11 cellular contexts compared by ENCODE assay signal in genomic region chr22:32413715-32414114, GRCh38. TPM values are rescaled to one million over a fixed set of nuclear protein-coding genes. Genes with fewer than 3 reads are reported as not detected.
A peak's percentile ranks its signal among the peaks of the same experiment; 100 is the strongest.
DNase-seq lines count a peak whose midpoint lies in the region; ATAC-seq, FAIRE-seq and TF ChIP-seq lines count a peak whose summit lies in the region.
"Had no signal": no experiment of that assay in that cellular context is flagged by ENCODE, and none has a peak within 500 bp of the region (broad histone marks: within the 10 kb centered on the region; RNA-seq: fewer than 3 reads in every experiment).

No MANE protein-coding gene starts in this region.

- WGBS in IMR-90 (ENCODE audit: extremely low coverage in 2 of 2, insufficient read length in 1 of 2), 2 experiments, result 100% methylated on average over 1 of the region's 2 CpGs; no CpG with 5 or more reads in 1 of the 2 experiments
- 75% methylated on average over 2 of the region's 2 CpGs for whole genome bisulfite sequencing in GM12878 (ENCODE audit: insufficient coverage, insufficient replicate concordance, low lambda C conversion rate, missing lambda C conversion rate)
- WGBS in mesenchymal stem cell, result 81% methylated on average over 2 of the region's 2 CpGs

- peaks cover 27% of the 10 kb centered on the region for H3K79me2 ChIP-seq in GM12878 (ENCODE audit: control insufficient read depth, insufficient read depth, low read length)

- H2BK20ac ChIP-seq in IMR-90 (ENCODE audit: low read depth, low read length), result no peak overlapping the region

- H3K27me3 ChIP-seq in IMR-90 (ENCODE audit: control insufficient read depth, insufficient read depth, low read length) (peaks cover 6% of the 10 kb centered on the region), GM12878 (replicated peaks in 1 of 2; ENCODE audit: control insufficient read depth in 2 of 2, insufficient read depth in 2 of 2, low read length in 1 of 2) (no peaks in the 10 kb centered on the region), mesenchymal stem cell (ENCODE audit: control insufficient read depth in 1 of 2, insufficient read depth in 1 of 2, low read length in 2 of 2) (peaks cover 16 to 32% of the 10 kb centered on the region in 2 experiments)

- H3K9me3 ChIP-seq in IMR-90 (ENCODE audit: control insufficient read depth, insufficient read depth, low read length), result no peaks in the 10 kb centered on the region
- no peaks in the 10 kb centered on the region; the same call in 2 of the 3 replicates for H3K9me3 ChIP-seq in GM12878 (replicated peaks; ENCODE audit: control insufficient read depth, insufficient read depth, low read length)
- H3K9me3 ChIP-seq in mesenchymal stem cell (ENCODE audit: control insufficient read depth, low read length), result no peaks in the 10 kb centered on the region
- H3K9me3 ChIP-seq: MG63, thoracic aorta had no signal

- peaks cover 13 to 39% (median 36%) of the 10 kb centered on the region in 4 donors for H3K4me1 Mint-ChIP-seq in naive thymus-derived CD8-positive, alpha-beta T cell

- no peak overlapping the region for H4K8ac ChIP-seq in IMR-90 (ENCODE audit: low read depth in 2 of 2, low read length in 2 of 2)
- H4K8ac ChIP-seq in mesenchymal stem cell (ENCODE audit: low read length), result no peak overlapping the region

- no peak overlapping the region for H3K4me2 ChIP-seq in IMR-90 (ENCODE audit: low read depth, low read length)
- no peak overlapping the region for H3K4me2 ChIP-seq in GM12878 (ENCODE audit: control insufficient read depth, insufficient read depth)
- H3K4me2 ChIP-seq in mesenchymal stem cell (ENCODE audit: low read length, poor library complexity, severe bottlenecking), result no peak overlapping the region

- TF ChIP-seq CTCF in IMR-90 (conservative IDR thresholded peaks at IDR 0.05; ENCODE audit: low read depth, low read length), result peak; percentile 57
- peak; percentile 31 to 41 (median 39); a peak in 4 of 6 replicates for TF ChIP-seq CTCF in GM12878 (IDR thresholded peaks at IDR 0.05 in 2 of 3, conservative IDR thresholded peaks at IDR 0.05 in 1 of 3; ENCODE audit: control insufficient read depth in 2 of 3, extremely low read depth in 1 of 3, insufficient read depth in 1 of 3, low read depth in 3 of 3, low read length in 3 of 3)

- intact Hi-C loops in IMR-90 (cut with micrococcal nuclease), result loop anchor here (2.0 to 10.0 kb wide), 3 partner anchors 391 to 587 kb away; partner anchors contain the start of gene TIMP3
- intact Hi-C loops in GM12878 (cut with micrococcal nuclease; ENCODE audit: unreplicated experiment), result loop anchor here (2.0 kb wide), 1 partner anchor 61 kb away; the partner anchor contains the start of gene FBXO7

- H4K5ac ChIP-seq in IMR-90 (ENCODE audit: low read depth, low read length), result no peak overlapping the region

- TF ChIP-seq EP300 in GM12878 (IDR thresholded peaks at IDR 0.05; ENCODE audit: borderline replicate concordance in 1 of 2, control insufficient read depth in 1 of 2, low read depth in 2 of 2, low read length in 2 of 2), result no peak

- H3K23ac ChIP-seq in IMR-90 (ENCODE audit: low read depth, low read length) (no peak overlapping the region), mesenchymal stem cell (ENCODE audit: low read length in 2 of 2) (no peak overlapping the region)

- H3K4ac ChIP-seq in IMR-90 (ENCODE audit: low read depth, low read length) (no peak overlapping the region), mesenchymal stem cell (ENCODE audit: low read depth in 1 of 2, low read length in 2 of 2) (no peak overlapping the region)

- BruUV-seq in IMR-90 (replicated peaks; lab: Mats Ljungman, UMichigan), result no TSS peak
- no TSS peak for BruUV-seq in GM12878 (replicated peaks; lab: Mats Ljungman, UMichigan)

- peaks cover 0 to 9% (median 2%) of the 10 kb centered on the region in 3 donors for H3K36me3 Mint-ChIP-seq in naive thymus-derived CD8-positive, alpha-beta T cell

- 0 out of 2 replicates have a peak, but pooled peaks cover 3% of the 10 kb centered on the region for H3K9me1 ChIP-seq in IMR-90 (ENCODE audit: insufficient read depth, low read length)

- no peak overlapping the region for H2AK5ac ChIP-seq in IMR-90 (ENCODE audit: low read depth, low read length)
- no peak overlapping the region for H2AK5ac ChIP-seq in mesenchymal stem cell (ENCODE audit: low read length, severe bottlenecking)

- H3K56ac ChIP-seq in IMR-90 (ENCODE audit: extremely low read depth, insufficient read depth, low read length), result no peak overlapping the region

- H3K18ac ChIP-seq in IMR-90 (ENCODE audit: low read depth, low read length) (no peak overlapping the region), mesenchymal stem cell (ENCODE audit: low read depth in 1 of 2, low read length in 2 of 2) (no peak overlapping the region)

- DNase-seq in EL, result peak; percentile 21
- DNase-seq in IMR-90, result peak; percentile 42
- DNase-seq in GM12878 (ENCODE audit: low read depth, low spot score), result no peak
- peak; percentile 47 for DNase-seq in mesenchymal stem cell
- DNase-seq in naive thymus-derived CD8-positive, alpha-beta T cell, result no peak
- no peak for DNase-seq in NCI-H1417 treated with DMSO at 0.1 percent for 48 hours (lab: John Stamatoyannopoulos, UW)
- DNase-seq: activated CD8-positive, alpha-beta memory T cell treated with anti-CD3 and anti-CD28 coated beads for 24 hours; MG63 had no signal

- H4K20me1 ChIP-seq in IMR-90 (ENCODE audit: insufficient read depth, low read length) (peaks cover 10% of the 10 kb centered on the region; the same call in 1 of the 2 replicates), GM12878 (ENCODE audit: control insufficient read depth, insufficient read depth) (no peaks in the 10 kb centered on the region)

- peaks cover 2% of the 10 kb centered on the region; the same call in 1 of the 2 replicates for H3K4me1 ChIP-seq in IMR-90 (ENCODE audit: control insufficient read depth, insufficient read depth, low read length)
- H3K4me1 ChIP-seq in GM12878 (ENCODE audit: control insufficient read depth, insufficient read depth, low read length), result peaks cover 8% of the 10 kb centered on the region
- peaks cover 3% of the 10 kb centered on the region for H3K4me1 ChIP-seq in mesenchymal stem cell (ENCODE audit: control insufficient read depth, insufficient read depth, low read depth, low read length)

- no peak for FAIRE-seq in GM12878 (lab: Jason Lieb, UNC)

- dilution Hi-C loops in IMR-90 (cut with HindIII; ENCODE audit: low sequenced_read_pairs, unreplicated experiment), result no loop called here

- TF ChIP-seq RAD21 in IMR-90 (IDR thresholded peaks at IDR 0.05; ENCODE audit: low read length) (peak; percentile 43), GM12878 (IDR thresholded peaks at IDR 0.05; ENCODE audit: insufficient read depth, low read depth, low read length) (peak; percentile 27; the same call in 1 of the 2 replicates)

- POLR2A ChIA-PET in IMR-90 (lab: Charles Lee; ENCODE audit: unreplicated experiment) (no interaction called here), GM12878 (lab: Charles Lee) (no interaction called here)
- POLR2A ChIA-PET in naive thymus-derived CD8-positive, alpha-beta T cell (lab: Charles Lee), result interaction anchor here (3.2 kb wide), 1 partner anchor 61 kb away, joined by 20 read pairs; the partner anchor contains the start of gene FBXO7

- no peak overlapping the region for H2AK9ac ChIP-seq in IMR-90 (replicated peaks; ENCODE audit: low read depth, low read length, poor library complexity)

- ATAC-seq in IMR-90 (ENCODE audit: low read depth) (no peak), GM12878 (peak; percentile 27; the same call in 2 of the 3 replicates), GM18502 (IDR thresholded peaks at IDR 0.05; ENCODE audit: poor library complexity, unreplicated experiment) (no peak), GM19452 (IDR thresholded peaks at IDR 0.05; ENCODE audit: unreplicated experiment) (no peak)
- ATAC-seq in naive thymus-derived CD8-positive, alpha-beta T cell, result no peak

- H3K27ac ChIP-seq in IMR-90 (ENCODE audit: insufficient read depth, low read length) (no peak overlapping the region), GM12878 (ENCODE audit: control insufficient read depth, insufficient read depth) (no peak overlapping the region), mesenchymal stem cell (ENCODE audit: low read length, poor library complexity, severe bottlenecking) (no peak overlapping the region)
- H3K27ac ChIP-seq: thoracic aorta had no signal

- H4K91ac ChIP-seq in IMR-90 (ENCODE audit: insufficient read depth, low read depth, low read length) (no peak overlapping the region), mesenchymal stem cell (ENCODE audit: low read length) (no peak overlapping the region)

- RAD21 ChIA-PET in GM12878 (lab: Charles Lee; ENCODE audit: unreplicated experiment), result no interaction called here

- H3K9ac ChIP-seq in IMR-90 (ENCODE audit: low read depth, low read length) (no peak overlapping the region), GM12878 (ENCODE audit: control insufficient read depth, insufficient read depth, low read length) (no peak overlapping the region), mesenchymal stem cell (ENCODE audit: low read length) (no peak overlapping the region)

- H2BK5ac ChIP-seq in IMR-90 (ENCODE audit: low read depth, low read length, poor library complexity, severe bottlenecking) (no peak overlapping the region), mesenchymal stem cell (ENCODE audit: low read depth, low read length, poor library complexity, severe bottlenecking) (no peak overlapping the region)

- no peaks in the 10 kb centered on the region for H3K9me3 Mint-ChIP-seq in naive thymus-derived CD8-positive, alpha-beta T cell

- H3K14ac ChIP-seq in IMR-90 (replicated peaks; ENCODE audit: low read depth, low read length) (no peak overlapping the region), mesenchymal stem cell (ENCODE audit: low read length in 2 of 2) (no peak overlapping the region)

- TF ChIP-seq POLR2A in IMR-90 (IDR thresholded peaks at IDR 0.05; ENCODE audit: low read depth, low read length), result no peak
- no peak for TF ChIP-seq POLR2A in GM12878 (IDR thresholded peaks at IDR 0.05; ENCODE audit: low read depth, low read length)

- peaks cover 0 to 14% (median 8%) of the 10 kb centered on the region in 5 donors for H3K27me3 Mint-ChIP-seq in naive thymus-derived CD8-positive, alpha-beta T cell

- no peak overlapping the region for H2BK15ac ChIP-seq in IMR-90 (ENCODE audit: low read depth, low read length)
- no peak overlapping the region for H2BK15ac ChIP-seq in mesenchymal stem cell (ENCODE audit: low read depth, poor library complexity, severe bottlenecking)

- H3K79me1 ChIP-seq in IMR-90 (ENCODE audit: low read depth in 1 of 2, low read length in 2 of 2), result peaks cover 10 to 22% of the 10 kb centered on the region in 2 experiments
- no peaks in the 10 kb centered on the region for H3K79me1 ChIP-seq in mesenchymal stem cell (replicated peaks; ENCODE audit: low read length, poor library complexity, severe bottlenecking)

- SMC1A ChIA-PET in GM12878 (lab: Charles Lee; ENCODE audit: uncharacterized antibody, unreplicated experiment), result interaction anchor here (3.1 kb wide), 1 partner anchor 61 kb away, joined by 28 read pairs; the partner anchor contains the start of gene FBXO7

- H2BK12ac ChIP-seq in mesenchymal stem cell (ENCODE audit: low read length in 2 of 2), result no peak overlapping the region

- H3K4me3 ChIP-seq in IMR-90 (ENCODE audit: insufficient read depth, low read depth, low read length) (no peak overlapping the region), GM12878 (no peak overlapping the region), mesenchymal stem cell (ENCODE audit: insufficient read depth in 1 of 2, low read depth in 1 of 2, low read length in 2 of 2) (no peak overlapping the region)
- H3K4me3 ChIP-seq: MG63, thoracic aorta had no signal

- H3K4me3 Mint-ChIP-seq in naive thymus-derived CD8-positive, alpha-beta T cell, result no peak overlapping the region

- H3K36me3 ChIP-seq in IMR-90 (ENCODE audit: control insufficient read depth, insufficient read depth, low read length) (peaks cover under 1% of the 10 kb centered on the region; the same call in 1 of the 2 replicates), GM12878 (ENCODE audit: control insufficient read depth in 2 of 2, insufficient read depth in 2 of 2, low read length in 1 of 2) (no peaks in the 10 kb centered on the region), mesenchymal stem cell (ENCODE audit: control insufficient read depth in 1 of 2, insufficient read depth in 2 of 2, low read depth in 1 of 2, low read length in 2 of 2) (peaks cover 0 to 3% of the 10 kb centered on the region in 2 experiments)
- H3K36me3 ChIP-seq: thoracic aorta had no signal

- peak overlapping the region in 1 of 10 donors; percentile 59 for H3K27ac Mint-ChIP-seq in naive thymus-derived CD8-positive, alpha-beta T cell

- CTCF ChIA-PET in IMR-90 (lab: Yijun Ruan, JAX) (no interaction called here), GM12878 (lab: Yijun Ruan, JAX) (interaction anchor here (3.8 kb wide), 1 partner anchor 61 kb away, joined by 39 read pairs; the partner anchor contains the start of gene FBXO7)

- H2BK120ac ChIP-seq in IMR-90 (ENCODE audit: low read depth, low read length) (no peak overlapping the region), mesenchymal stem cell (ENCODE audit: low read depth, low read length) (no peak overlapping the region)

- no peak overlapping the region for H2AFZ ChIP-seq in IMR-90 (replicated peaks; ENCODE audit: low read length, poor library complexity)
- peak overlapping the region; percentile 12; the same call in 1 of the 2 replicates for H2AFZ ChIP-seq in GM12878 (ENCODE audit: control insufficient read depth, low read depth, low read length)
- H2AFZ ChIP-seq in mesenchymal stem cell (ENCODE audit: low read depth, low read length), result no peak overlapping the region

- in situ Hi-C loops in IMR-90 (cut with MboI; ENCODE audit: low sequenced_read_pairs), result loop anchor here (5.0 kb wide), 1 partner anchor 59 kb away; the partner anchor contains the start of gene FBXO7
- in situ Hi-C loops in GM12878 (cut with MboI), result no loop called here

RNA-seq across cellular contexts. Expression of gene RTCB, which starts 1.7 kb away (rescaled TPM):
- total RNA-seq in IMR-90 (2012; rRNA removed) (213 and 240 TPM in 2 replicates), GM12878 (2014; rRNA removed) (88.4 and 98.7 TPM in 2 replicates), GM12878 (2014; rRNA removed; fragmentation: Illumina TruSeq; extraction: Trizol) (102 and 104 TPM in 2 replicates), GM12878 (2021) (84.4 and 89.9 TPM in 2 replicates)
- polyA plus RNA-seq in IMR-90 (2012; rRNA removed) (110 and 115 TPM in 2 replicates), GM12878 (2011; rRNA removed) (192 and 197 TPM in 2 replicates), GM12878 (2014; fragmentation: Illumina TruSeq; extraction: Trizol) (102 and 116 TPM in 2 replicates), GM12878 (2014; fragmentation: Nextera tagmentation; extraction: Ambion mirVana) (100 to 1,000 TPM; 108 to 203 TPM), GM12878 (2014; rRNA removed) (85.3 and 92.2 TPM in 2 replicates), GM12878 (2016; fragmentation: Nextera tagmentation; extraction: Ambion mirVana) (100 to 1,000 TPM; 142 to 145 TPM)
- 38.5 and 83.1 TPM in 2 replicates for polyA plus RNA-seq in IMR-90 (2012; cell fraction: cytosol; rRNA removed)
- 20.7 and 79.5 TPM in 2 replicates for polyA plus RNA-seq in IMR-90 (2012; cell fraction: nucleus; rRNA removed; ENCODE audit: low replicate concordance)
- 100 and 115 TPM in 2 replicates for total RNA-seq in GM12878 (2013; cell fraction: nucleolus; rRNA removed)
- polyA plus RNA-seq in GM12878 (2011; ENCODE audit: low read depth), result 49.0 TPM
- 132 and 139 TPM in 2 replicates for polyA plus RNA-seq in GM12878 (2011; cell fraction: cytosol; rRNA removed)
- 87.9 and 118 TPM in 2 replicates for polyA plus RNA-seq in GM12878 (2011; cell fraction: nucleus; rRNA removed)
- polyA plus RNA-seq in GM12878 (2012), result 53.8 and 56.4 TPM in 2 replicates
- polyA minus RNA-seq in GM12878 (2011; rRNA and poly(A)+ RNA removed), result 129 and 161 TPM in 2 replicates
- 23.0 and 28.9 TPM in 2 replicates for polyA minus RNA-seq in GM12878 (2011; cell fraction: cytosol; rRNA and poly(A)+ RNA removed)
- polyA minus RNA-seq in GM12878 (2011; cell fraction: nucleus; rRNA and poly(A)+ RNA removed), result 29.6 and 41.6 TPM in 2 replicates
- 47.5 TPM for polyA plus RNA-seq in mesenchymal stem cell (2013, experiment 1 of 2)
- polyA plus RNA-seq in mesenchymal stem cell (2013, experiment 2 of 2), result 47.5 TPM
- 10 to 100 TPM; 54.7 to 57.9 TPM for total RNA-seq in naive thymus-derived CD8-positive, alpha-beta T cell
- 100 to 1,000 TPM; 103 to 109 (median 106) TPM for polyA plus RNA-seq in naive thymus-derived CD8-positive, alpha-beta T cell

RNA-seq across cellular contexts. Expression of gene BPIFC, which starts 50.5 kb away (rescaled TPM):
- total RNA-seq in IMR-90 (2012; rRNA removed) (not detected in 2 replicates), GM12878 (2014; rRNA removed) (0.11 TPM in 1 of 2 replicates, not detected in the other), GM12878 (2014; rRNA removed; fragmentation: Illumina TruSeq; extraction: Trizol) (not detected in 2 replicates), GM12878 (2021) (not detected in 2 replicates)
- polyA plus RNA-seq in IMR-90 (2012; rRNA removed) (not detected in 2 replicates), GM12878 (2011; rRNA removed) (0.04 TPM in 1 of 2 replicates, not detected in the other), GM12878 (2014; fragmentation: Illumina TruSeq; extraction: Trizol) (not detected in 2 replicates), GM12878 (2014; fragmentation: Nextera tagmentation; extraction: Ambion mirVana) (under 1 TPM in 1 of 2 experiments, not detected in 1; 0.35 TPM), GM12878 (2014; rRNA removed) (not detected in 2 replicates), GM12878 (2016; fragmentation: Nextera tagmentation; extraction: Ambion mirVana) (not detected)
- polyA plus RNA-seq in IMR-90 (2012; cell fraction: cytosol; rRNA removed), result not detected in 2 replicates
- polyA plus RNA-seq in IMR-90 (2012; cell fraction: nucleus; rRNA removed; ENCODE audit: low replicate concordance), result not detected in 2 replicates
- not detected in 2 replicates for total RNA-seq in GM12878 (2013; cell fraction: nucleolus; rRNA removed)
- polyA plus RNA-seq in GM12878 (2011; ENCODE audit: low read depth), result not detected
- polyA plus RNA-seq in GM12878 (2011; cell fraction: cytosol; rRNA removed), result not detected in 2 replicates
- not detected in 2 replicates for polyA plus RNA-seq in GM12878 (2011; cell fraction: nucleus; rRNA removed)
- not detected in 2 replicates for polyA plus RNA-seq in GM12878 (2012)
- polyA minus RNA-seq in GM12878 (2011; rRNA and poly(A)+ RNA removed), result not detected in 2 replicates
- polyA minus RNA-seq in GM12878 (2011; cell fraction: cytosol; rRNA and poly(A)+ RNA removed), result not detected in 2 replicates
- polyA minus RNA-seq in GM12878 (2011; cell fraction: nucleus; rRNA and poly(A)+ RNA removed), result not detected in 2 replicates
- not detected for polyA plus RNA-seq in mesenchymal stem cell (2013, experiment 1 of 2)
- polyA plus RNA-seq in mesenchymal stem cell (2013, experiment 2 of 2), result not detected
- total RNA-seq in naive thymus-derived CD8-positive, alpha-beta T cell, result not detected
- not detected for polyA plus RNA-seq in naive thymus-derived CD8-positive, alpha-beta T cell
- total RNA-seq: thoracic aorta had no signal

RNA-seq across cellular contexts. Expression of gene RFPL3, which starts 56.0 kb away (rescaled TPM):
- total RNA-seq in IMR-90 (2012; rRNA removed) (not detected in 2 replicates), GM12878 (2014; rRNA removed) (not detected in 2 replicates), GM12878 (2014; rRNA removed; fragmentation: Illumina TruSeq; extraction: Trizol) (not detected in 2 replicates), GM12878 (2021) (not detected in 2 replicates)
- polyA plus RNA-seq in IMR-90 (2012; rRNA removed) (not detected in 2 replicates), GM12878 (2011; rRNA removed) (not detected in 2 replicates), GM12878 (2014; fragmentation: Illumina TruSeq; extraction: Trizol) (not detected in 2 replicates), GM12878 (2014; fragmentation: Nextera tagmentation; extraction: Ambion mirVana) (not detected), GM12878 (2014; rRNA removed) (not detected in 2 replicates), GM12878 (2016; fragmentation: Nextera tagmentation; extraction: Ambion mirVana) (not detected)
- polyA plus RNA-seq in IMR-90 (2012; cell fraction: cytosol; rRNA removed), result not detected in 2 replicates
- polyA plus RNA-seq in IMR-90 (2012; cell fraction: nucleus; rRNA removed; ENCODE audit: low replicate concordance), result not detected in 2 replicates
- total RNA-seq in GM12878 (2013; cell fraction: nucleolus; rRNA removed), result not detected in 2 replicates
- polyA plus RNA-seq in GM12878 (2011; ENCODE audit: low read depth), result not detected
- not detected in 2 replicates for polyA plus RNA-seq in GM12878 (2011; cell fraction: cytosol; rRNA removed)
- not detected in 2 replicates for polyA plus RNA-seq in GM12878 (2011; cell fraction: nucleus; rRNA removed)
- polyA plus RNA-seq in GM12878 (2012), result not detected in 2 replicates
- not detected in 2 replicates for polyA minus RNA-seq in GM12878 (2011; rRNA and poly(A)+ RNA removed)
- not detected in 2 replicates for polyA minus RNA-seq in GM12878 (2011; cell fraction: cytosol; rRNA and poly(A)+ RNA removed)
- polyA minus RNA-seq in GM12878 (2011; cell fraction: nucleus; rRNA and poly(A)+ RNA removed), result not detected in 2 replicates
- not detected for polyA plus RNA-seq in mesenchymal stem cell (2013, experiment 1 of 2)
- polyA plus RNA-seq in mesenchymal stem cell (2013, experiment 2 of 2), result not detected
- not detected for total RNA-seq in naive thymus-derived CD8-positive, alpha-beta T cell
- not detected for polyA plus RNA-seq in naive thymus-derived CD8-positive, alpha-beta T cell
- total RNA-seq: thoracic aorta had no signal

Comparison
In these comparisons a context has a peak if more than half of its experiments do, and no peak if none do; other contexts are left out.
1. DNase-seq: peak in EL (single experiment), IMR-90 (single experiment) and mesenchymal stem cell (single experiment); none in GM12878 (single experiment), naive thymus-derived CD8-positive, alpha-beta T cell (0 of 10) and NCI-H1417 treated with DMSO at 0.1 percent for 48 hours (single experiment).